2 cellular contexts compared by ENCODE assay signal in the genomic region with DNA sequence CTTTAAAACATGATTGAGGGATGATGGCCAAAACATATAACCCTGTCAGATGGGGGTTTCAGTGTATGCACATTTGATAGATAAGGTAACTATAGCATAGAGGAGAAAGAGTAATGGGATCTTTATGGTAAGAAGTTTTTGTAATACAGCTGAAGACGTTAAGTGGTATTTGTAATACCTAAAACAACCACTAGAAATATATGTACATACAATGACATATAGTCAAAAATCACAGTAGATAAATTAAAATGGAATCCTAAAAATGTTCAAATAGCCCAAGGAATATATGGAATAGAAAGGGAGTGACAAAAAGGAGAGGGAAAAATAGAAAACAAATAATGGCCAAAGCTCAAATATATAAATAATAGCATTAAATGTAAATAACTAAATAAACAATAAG.
TF ChIP-seq lines count a peak whose summit lies in the region.

No MANE protein-coding gene starts in this region.

TF ChIP-seq in SK-N-SH, 30 proteins besides CTCF, POLR2A, EP300 and RAD21 (continued from another document):
- TF ChIP-seq, protein P1, sequence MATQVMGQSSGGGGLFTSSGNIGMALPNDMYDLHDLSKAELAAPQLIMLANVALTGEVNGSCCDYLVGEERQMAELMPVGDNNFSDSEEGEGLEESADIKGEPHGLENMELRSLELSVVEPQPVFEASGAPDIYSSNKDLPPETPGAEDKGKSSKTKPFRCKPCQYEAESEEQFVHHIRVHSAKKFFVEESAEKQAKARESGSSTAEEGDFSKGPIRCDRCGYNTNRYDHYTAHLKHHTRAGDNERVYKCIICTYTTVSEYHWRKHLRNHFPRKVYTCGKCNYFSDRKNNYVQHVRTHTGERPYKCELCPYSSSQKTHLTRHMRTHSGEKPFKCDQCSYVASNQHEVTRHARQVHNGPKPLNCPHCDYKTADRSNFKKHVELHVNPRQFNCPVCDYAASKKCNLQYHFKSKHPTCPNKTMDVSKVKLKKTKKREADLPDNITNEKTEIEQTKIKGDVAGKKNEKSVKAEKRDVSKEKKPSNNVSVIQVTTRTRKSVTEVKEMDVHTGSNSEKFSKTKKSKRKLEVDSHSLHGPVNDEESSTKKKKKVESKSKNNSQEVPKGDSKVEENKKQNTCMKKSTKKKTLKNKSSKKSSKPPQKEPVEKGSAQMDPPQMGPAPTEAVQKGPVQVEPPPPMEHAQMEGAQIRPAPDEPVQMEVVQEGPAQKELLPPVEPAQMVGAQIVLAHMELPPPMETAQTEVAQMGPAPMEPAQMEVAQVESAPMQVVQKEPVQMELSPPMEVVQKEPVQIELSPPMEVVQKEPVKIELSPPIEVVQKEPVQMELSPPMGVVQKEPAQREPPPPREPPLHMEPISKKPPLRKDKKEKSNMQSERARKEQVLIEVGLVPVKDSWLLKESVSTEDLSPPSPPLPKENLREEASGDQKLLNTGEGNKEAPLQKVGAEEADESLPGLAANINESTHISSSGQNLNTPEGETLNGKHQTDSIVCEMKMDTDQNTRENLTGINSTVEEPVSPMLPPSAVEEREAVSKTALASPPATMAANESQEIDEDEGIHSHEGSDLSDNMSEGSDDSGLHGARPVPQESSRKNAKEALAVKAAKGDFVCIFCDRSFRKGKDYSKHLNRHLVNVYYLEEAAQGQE (IDR thresholded peaks at IDR 0.05; ENCODE audit: low read depth, low read length): no peak
- TF ChIP-seq, protein P2, sequence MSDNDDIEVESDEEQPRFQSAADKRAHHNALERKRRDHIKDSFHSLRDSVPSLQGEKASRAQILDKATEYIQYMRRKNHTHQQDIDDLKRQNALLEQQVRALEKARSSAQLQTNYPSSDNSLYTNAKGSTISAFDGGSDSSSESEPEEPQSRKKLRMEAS (IDR thresholded peaks at IDR 0.05; ENCODE audit: low read depth): no peak
- TF ChIP-seq SIN3A (IDR thresholded peaks at IDR 0.05; ENCODE audit: borderline replicate concordance, low read depth, low read length) (no peak), FOSL2 (IDR thresholded peaks at IDR 0.05; ENCODE audit: borderline replicate concordance, low read depth) (no peak)
- TF ChIP-seq, protein P3, sequence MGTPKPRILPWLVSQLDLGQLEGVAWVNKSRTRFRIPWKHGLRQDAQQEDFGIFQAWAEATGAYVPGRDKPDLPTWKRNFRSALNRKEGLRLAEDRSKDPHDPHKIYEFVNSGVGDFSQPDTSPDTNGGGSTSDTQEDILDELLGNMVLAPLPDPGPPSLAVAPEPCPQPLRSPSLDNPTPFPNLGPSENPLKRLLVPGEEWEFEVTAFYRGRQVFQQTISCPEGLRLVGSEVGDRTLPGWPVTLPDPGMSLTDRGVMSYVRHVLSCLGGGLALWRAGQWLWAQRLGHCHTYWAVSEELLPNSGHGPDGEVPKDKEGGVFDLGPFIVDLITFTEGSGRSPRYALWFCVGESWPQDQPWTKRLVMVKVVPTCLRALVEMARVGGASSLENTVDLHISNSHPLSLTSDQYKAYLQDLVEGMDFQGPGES (IDR thresholded peaks at IDR 0.05; ENCODE audit: low read depth, low read length): no peak

TF ChIP-seq in SK-N-SH treated with all-trans-retinoic acid at 6 μM for 48 hours, 23 proteins besides CTCF, POLR2A, EP300 and RAD21 (continued from another document):
- TF ChIP-seq, protein P4, sequence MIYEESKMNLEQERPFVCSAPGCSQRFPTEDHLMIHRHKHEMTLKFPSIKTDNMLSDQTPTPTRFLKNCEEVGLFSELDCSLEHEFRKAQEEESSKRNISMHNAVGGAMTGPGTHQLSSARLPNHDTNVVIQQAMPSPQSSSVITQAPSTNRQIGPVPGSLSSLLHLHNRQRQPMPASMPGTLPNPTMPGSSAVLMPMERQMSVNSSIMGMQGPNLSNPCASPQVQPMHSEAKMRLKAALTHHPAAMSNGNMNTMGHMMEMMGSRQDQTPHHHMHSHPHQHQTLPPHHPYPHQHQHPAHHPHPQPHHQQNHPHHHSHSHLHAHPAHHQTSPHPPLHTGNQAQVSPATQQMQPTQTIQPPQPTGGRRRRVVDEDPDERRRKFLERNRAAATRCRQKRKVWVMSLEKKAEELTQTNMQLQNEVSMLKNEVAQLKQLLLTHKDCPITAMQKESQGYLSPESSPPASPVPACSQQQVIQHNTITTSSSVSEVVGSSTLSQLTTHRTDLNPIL (CRISPR knock-in tag; IDR thresholded peaks at IDR 0.05; ENCODE audit: low read depth): no peak
- TF ChIP-seq BACH2 (CRISPR knock-in tag; IDR thresholded peaks at IDR 0.05; ENCODE audit: borderline replicate concordance): no peak
- TF ChIP-seq, protein P5, sequence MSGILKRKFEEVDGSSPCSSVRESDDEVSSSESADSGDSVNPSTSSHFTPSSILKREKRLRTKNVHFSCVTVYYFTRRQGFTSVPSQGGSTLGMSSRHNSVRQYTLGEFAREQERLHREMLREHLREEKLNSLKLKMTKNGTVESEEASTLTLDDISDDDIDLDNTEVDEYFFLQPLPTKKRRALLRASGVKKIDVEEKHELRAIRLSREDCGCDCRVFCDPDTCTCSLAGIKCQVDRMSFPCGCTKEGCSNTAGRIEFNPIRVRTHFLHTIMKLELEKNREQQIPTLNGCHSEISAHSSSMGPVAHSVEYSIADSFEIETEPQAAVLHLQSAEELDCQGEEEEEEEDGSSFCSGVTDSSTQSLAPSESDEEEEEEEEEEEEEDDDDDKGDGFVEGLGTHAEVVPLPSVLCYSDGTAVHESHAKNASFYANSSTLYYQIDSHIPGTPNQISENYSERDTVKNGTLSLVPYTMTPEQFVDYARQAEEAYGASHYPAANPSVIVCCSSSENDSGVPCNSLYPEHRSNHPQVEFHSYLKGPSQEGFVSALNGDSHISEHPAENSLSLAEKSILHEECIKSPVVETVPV (CRISPR knock-in tag; IDR thresholded peaks at IDR 0.05): no peak
- TF ChIP-seq ZNF70 (CRISPR knock-in tag; IDR thresholded peaks at IDR 0.05): no peak
- TF ChIP-seq ZFP30 (CRISPR knock-in tag; IDR thresholded peaks at IDR 0.05): no peak
TF ChIP-seq in SK-N-SH treated with all-trans-retinoic acid at 6 μM for 48 hours: peak in this region for 0.
